ENCODE assay signal across 22 cellular contexts in the genomic region with DNA sequence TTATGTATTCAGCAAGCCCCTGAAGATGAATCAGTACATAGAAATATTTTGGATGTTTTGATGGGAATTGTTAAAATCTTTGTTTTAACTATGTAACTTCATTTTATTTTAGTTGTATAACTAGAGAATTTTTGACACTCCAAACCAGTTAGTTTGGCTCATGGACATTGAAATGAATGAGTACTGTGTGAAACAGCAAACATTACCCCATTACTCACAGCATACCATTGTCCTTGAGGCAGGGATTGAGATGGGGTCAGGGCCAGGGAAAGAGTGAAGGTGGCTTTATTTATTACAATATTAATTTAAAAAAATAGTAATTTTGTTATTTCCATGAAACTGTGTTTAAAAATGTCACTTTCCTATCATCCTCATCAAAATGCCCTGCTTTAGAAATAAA. TPM values are rescaled to one million over a fixed set of nuclear protein-coding genes. Genes with fewer than 3 reads are reported as not detected.
"Had no signal": no experiment of that assay in that cellular context is flagged by ENCODE, and none has a peak within 500 bp of the region (broad histone marks: within the 10 kb centered on the region; RNA-seq: fewer than 3 reads in every experiment).

No MANE protein-coding gene starts in this region.

- H3K4me3 ChIP-seq: dorsolateral prefrontal cortex, gastroesophageal sphincter, heart left ventricle, neural progenitor cell, prostate gland, right atrium auricular region, skin epidermis, suprapubic skin, transverse colon, uterus had no signal

- H3K27ac Mint-ChIP-seq: activated naive CD8-positive, alpha-beta T cell treated with anti-CD3 and anti-CD28 coated beads for 36 hours; activated T-helper 1 cell treated with anti-CD3 and anti-CD28 coated beads, Interleukin-12 subunit alpha, Interleukin-12 subunit beta, Interleukin-2, Interleukin-4 antibody, amounts not matched to agents 30 ng/mL and 10 ng/mL and 1 ng/mL, durations not matched to agents 14 hours and 24 hours and 36 hours; naive thymus-derived CD4-positive, alpha-beta T cell; neural progenitor cell; stimulated activated naive CD8-positive, alpha-beta T cell treated with anti-CD3 and anti-CD28 coated beads, Interleukin-15, amount 100 ng/mL, for 72 hours; T-helper 1 cell treated with Interleukin-12 subunit alpha and Interleukin-12 subunit beta and Interleukin-4 antibody, amounts not matched to agents 30 μg/mL and 1 μg/mL, for 36 hours had no signal

- ATAC-seq: gastroesophageal sphincter; heart left ventricle; naive thymus-derived CD4-positive, alpha-beta T cell; stimulated activated naive CD8-positive, alpha-beta T cell treated with anti-CD3 and anti-CD28 coated beads, Interleukin-15, amount 100 ng/mL, for 72 hours had no signal

- H3K36me3 Mint-ChIP-seq: activated naive CD8-positive, alpha-beta T cell treated with anti-CD3 and anti-CD28 coated beads for 36 hours; naive thymus-derived CD4-positive, alpha-beta T cell; neural progenitor cell had no signal

- H3K9me3 Mint-ChIP-seq: activated naive CD8-positive, alpha-beta T cell treated with anti-CD3 and anti-CD28 coated beads for 36 hours; activated T-helper 1 cell treated with anti-CD3 and anti-CD28 coated beads, Interleukin-12 subunit alpha, Interleukin-12 subunit beta, Interleukin-2, Interleukin-4 antibody, amounts not matched to agents 30 ng/mL and 10 ng/mL and 1 ng/mL, durations not matched to agents 14 hours and 24 hours and 36 hours; endodermal cell; neural progenitor cell; stimulated activated naive CD8-positive, alpha-beta T cell treated with anti-CD3 and anti-CD28 coated beads, Interleukin-15, amount 100 ng/mL, for 72 hours; T-helper 1 cell treated with Interleukin-12 subunit alpha and Interleukin-12 subunit beta and Interleukin-4 antibody, amounts not matched to agents 30 μg/mL and 1 μg/mL, for 36 hours had no signal

- H3K4me3 Mint-ChIP-seq: activated naive CD8-positive, alpha-beta T cell treated with anti-CD3 and anti-CD28 coated beads for 36 hours; activated T-helper 1 cell treated with anti-CD3 and anti-CD28 coated beads, Interleukin-12 subunit alpha, Interleukin-12 subunit beta, Interleukin-2, Interleukin-4 antibody, amounts not matched to agents 30 ng/mL and 10 ng/mL and 1 ng/mL, durations not matched to agents 14 hours and 24 hours and 36 hours; endodermal cell; naive thymus-derived CD4-positive, alpha-beta T cell; neural progenitor cell; stimulated activated naive CD8-positive, alpha-beta T cell treated with anti-CD3 and anti-CD28 coated beads, Interleukin-15, amount 100 ng/mL, for 72 hours; T-helper 1 cell treated with Interleukin-12 subunit alpha and Interleukin-12 subunit beta and Interleukin-4 antibody, amounts not matched to agents 30 μg/mL and 1 μg/mL, for 36 hours had no signal

- DNase-seq: activated CD4-positive, CD25-positive, alpha-beta regulatory T cell treated with anti-CD3 and anti-CD28 coated beads, Interleukin-2, amount 50 U/mL, for 72 hours; activated CD8-positive, alpha-beta memory T cell treated with anti-CD3 and anti-CD28 coated beads for 24 hours; activated naive CD8-positive, alpha-beta T cell treated with anti-CD3 and anti-CD28 coated beads for 36 hours; amniotic stem cell; caudate nucleus; dorsolateral prefrontal cortex; endodermal cell; heart left ventricle; kidney glomerular epithelial cell; mesendoderm; naive thymus-derived CD4-positive, alpha-beta T cell; stimulated activated naive CD8-positive, alpha-beta T cell treated with anti-CD3 and anti-CD28 coated beads, Interleukin-15, amount 100 ng/mL, for 72 hours; transverse colon; uterus had no signal

RNA-seq across cellular contexts. Expression of a gene that starts 4.8 kb away (rescaled TPM):
- total RNA-seq: activated naive CD8-positive, alpha-beta T cell treated with anti-CD3 and anti-CD28 coated beads for 36 hours; activated T-helper 1 cell treated with anti-CD3 and anti-CD28 coated beads, Interleukin-12 subunit alpha, Interleukin-12 subunit beta, Interleukin-2, Interleukin-4 antibody, amounts not matched to agents 30 ng/mL and 10 ng/mL and 1 ng/mL, durations not matched to agents 14 hours and 24 hours and 36 hours had no signal
